8 cellular contexts compared by ENCODE assay signal in genomic region chr1:220908757-220909156, GRCh38. TPM values are rescaled to one million over a fixed set of nuclear protein-coding genes. Genes with fewer than 3 reads are reported as not detected.
A peak's percentile ranks its signal among the peaks of the same experiment; 100 is the strongest.
DNase-seq lines count a peak whose midpoint lies in the region; ATAC-seq and TF ChIP-seq lines count a peak whose summit lies in the region.

No MANE protein-coding gene starts in this region.

- CTCF ChIA-PET in activated B cell treated with CpG ODN at 0.5 μM for 24 hours (lab: Charles Lee) = interaction anchor here (0.6 to 5.3 kb wide), 17 partner anchors 11 to 1256 kb away, joined by 3 to 64 read pairs (median 4); no protein-coding TSS in a partner anchor
- CTCF ChIA-PET in activated CD8-positive, alpha-beta T cell treated with anti-CD3 and anti-CD28 coated beads for 36 hours (lab: Charles Lee) = interaction anchor here (1.1 kb wide), 1 partner anchor 294 kb away, joined by 3 read pairs; no protein-coding TSS in a partner anchor

- no peak overlapping the region for H3K4me2 ChIP-seq in DOHH2 (ENCODE audit: low read length)

- ATAC-seq in HG02852 (IDR thresholded peaks at IDR 0.05; ENCODE audit: unreplicated experiment) = peak; percentile 51
- peak; percentile 52 for ATAC-seq in activated B cell treated with CpG ODN at 0.5 μM for 24 hours (ENCODE audit: low read depth)
- ATAC-seq in memory B cell (ENCODE audit: low read depth) = peak; percentile 68
- no peak for ATAC-seq in activated CD8-positive, alpha-beta T cell treated with anti-CD3 and anti-CD28 coated beads for 36 hours
- ATAC-seq in GM21528 (IDR thresholded peaks at IDR 0.05; ENCODE audit: low FRiP score, unreplicated experiment) = no peak
- no peak for ATAC-seq in HG03108 (IDR thresholded peaks at IDR 0.05; ENCODE audit: unreplicated experiment)
- no peak for ATAC-seq in HG03460 (IDR thresholded peaks at IDR 0.05; ENCODE audit: unreplicated experiment)

- H4K20me1 ChIP-seq in DOHH2 (ENCODE audit: control insufficient read depth, insufficient read depth, low read depth, low read length) = no peaks in the 10 kb centered on the region

- H3K4me1 Mint-ChIP-seq in activated B cell treated with CpG ODN at 0.5 μM for 24 hours (peaks cover 10% of the 10 kb centered on the region), memory B cell (peaks cover 9% of the 10 kb centered on the region)
- H3K4me1 Mint-ChIP-seq in activated CD8-positive, alpha-beta T cell treated with anti-CD3 and anti-CD28 coated beads for 36 hours (ENCODE audit: low read depth) = no peaks in the 10 kb centered on the region

- peaks cover 4% of the 10 kb centered on the region; the same call in 1 of the 2 replicates for H3K27me3 ChIP-seq in DOHH2 (ENCODE audit: control insufficient read depth, low read length)

- H3K9me3 ChIP-seq in DOHH2 (ENCODE audit: control insufficient read depth, insufficient read depth, low read length) = no peaks in the 10 kb centered on the region

- peak; percentile 48 for TF ChIP-seq CTCF in DOHH2 (IDR thresholded peaks at IDR 0.05; ENCODE audit: low read depth, low read length, poor library complexity, severe bottlenecking)
- TF ChIP-seq CTCF in activated B cell treated with CpG ODN at 0.5 μM for 24 hours (IDR thresholded peaks at IDR 0.05) = no peak
- TF ChIP-seq CTCF in activated CD8-positive, alpha-beta T cell treated with anti-CD3 and anti-CD28 coated beads for 36 hours (IDR thresholded peaks at IDR 0.05) = no peak

- no peak overlapping the region for H3K27ac Mint-ChIP-seq in activated B cell treated with CpG ODN at 0.5 μM for 24 hours
- H3K27ac Mint-ChIP-seq in memory B cell = no peak overlapping the region
- no peak overlapping the region for H3K27ac Mint-ChIP-seq in activated CD8-positive, alpha-beta T cell treated with anti-CD3 and anti-CD28 coated beads for 36 hours

- H3K4me3 ChIP-seq in DOHH2 (ENCODE audit: low read length) = no peak overlapping the region

- no peaks in the 10 kb centered on the region for H3K36me3 ChIP-seq in DOHH2 (ENCODE audit: control insufficient read depth, low read length)

- H3K27me3 Mint-ChIP-seq in activated B cell treated with CpG ODN at 0.5 μM for 24 hours = peaks cover 9% of the 10 kb centered on the region
- H3K27me3 Mint-ChIP-seq in memory B cell = peaks cover 4% of the 10 kb centered on the region
- H3K27me3 Mint-ChIP-seq in activated CD8-positive, alpha-beta T cell treated with anti-CD3 and anti-CD28 coated beads for 36 hours = peaks cover 12% of the 10 kb centered on the region

- POLR2A ChIA-PET in activated B cell treated with CpG ODN at 0.5 μM for 24 hours (lab: Charles Lee) = interaction anchor here (0.6 to 2.3 kb wide), 4 partner anchors 30 to 526 kb away, joined by 3 to 8 read pairs (median 6); partner anchors contain the start of gene HLX
- POLR2A ChIA-PET in activated CD8-positive, alpha-beta T cell treated with anti-CD3 and anti-CD28 coated beads for 36 hours (lab: Charles Lee) = no interaction called here

- intact Hi-C loops in activated B cell treated with CpG ODN at 0.5 μM for 24 hours (cut with micrococcal nuclease) = loop anchor here (1.0 to 5.0 kb wide), 5 partner anchors 34 to 527 kb away; no protein-coding TSS in a partner anchor
- intact Hi-C loops in activated CD8-positive, alpha-beta T cell treated with anti-CD3 and anti-CD28 coated beads for 36 hours (cut with micrococcal nuclease) = no loop called here

- no peaks in the 10 kb centered on the region for H3F3A ChIP-seq in DOHH2 (ENCODE audit: control insufficient read depth, insufficient read depth)

- no peak for DNase-seq in activated B cell treated with CpG ODN at 0.5 μM for 24 hours
- peak in 1 of 2 donors; percentile 30 for DNase-seq in memory B cell (ENCODE audit: low spot score in 2 of 2)
- DNase-seq in activated CD8-positive, alpha-beta T cell treated with anti-CD3 and anti-CD28 coated beads for 36 hours = no peak

- no peaks in the 10 kb centered on the region for H3K9me2 ChIP-seq in DOHH2 (replicated peaks; ENCODE audit: control insufficient read depth, low read length)

- no peak overlapping the region for H3K4me3 Mint-ChIP-seq in activated B cell treated with CpG ODN at 0.5 μM for 24 hours
- peak overlapping the region; percentile 67 for H3K4me3 Mint-ChIP-seq in memory B cell
- H3K4me3 Mint-ChIP-seq in activated CD8-positive, alpha-beta T cell treated with anti-CD3 and anti-CD28 coated beads for 36 hours = no peak overlapping the region

- no peaks in the 10 kb centered on the region for H3K79me2 ChIP-seq in DOHH2 (ENCODE audit: control insufficient read depth, low read length)

- no peaks in the 10 kb centered on the region for H3K4me1 ChIP-seq in DOHH2 (ENCODE audit: control insufficient read depth, low read length)

- H3K9me3 Mint-ChIP-seq in activated B cell treated with CpG ODN at 0.5 μM for 24 hours (no peaks in the 10 kb centered on the region), memory B cell (no peaks in the 10 kb centered on the region)
- H3K9me3 Mint-ChIP-seq in activated CD8-positive, alpha-beta T cell treated with anti-CD3 and anti-CD28 coated beads for 36 hours = no peaks in the 10 kb centered on the region

- H3K36me3 Mint-ChIP-seq in activated B cell treated with CpG ODN at 0.5 μM for 24 hours (ENCODE audit: low read depth) = no peaks in the 10 kb centered on the region
- no peaks in the 10 kb centered on the region for H3K36me3 Mint-ChIP-seq in memory B cell
- no peaks in the 10 kb centered on the region for H3K36me3 Mint-ChIP-seq in activated CD8-positive, alpha-beta T cell treated with anti-CD3 and anti-CD28 coated beads for 36 hours (ENCODE audit: low read depth)

- no peak overlapping the region for H3K27ac ChIP-seq in DOHH2 (ENCODE audit: low read depth, low read length)

RNA-seq across cellular contexts. Expression of gene HLX, which starts 29.5 kb away (rescaled TPM):
- total RNA-seq in activated B cell treated with CpG ODN at 0.5 μM for 24 hours = 3.2 and 4.6 TPM in 2 replicates
- not detected for total RNA-seq in activated CD8-positive, alpha-beta T cell treated with anti-CD3 and anti-CD28 coated beads for 36 hours

Comparison
In these comparisons a context has a peak if more than half of its experiments do, and no peak if none do; other contexts are left out.
1. ATAC-seq: peak in HG02852 (single experiment), activated B cell treated with CpG ODN at 0.5 μM for 24 hours (single experiment) and memory B cell (single experiment); none in activated CD8-positive, alpha-beta T cell treated with anti-CD3 and anti-CD28 coated beads for 36 hours (single experiment), GM21528 (single experiment), HG03108 (single experiment) and HG03460 (single experiment).